In genomic region chr4:34196375-34196774, GRCh38 we compare ENCODE assay signal across 22 cellular contexts.
"Had no signal": no experiment of that assay in that cellular context is flagged by ENCODE, and none has a peak within 500 bp of the region (broad histone marks: within the 10 kb centered on the region; RNA-seq: fewer than 3 reads in every experiment).

No MANE protein-coding gene starts in this region.

- ATAC-seq: esophagus mucosa; foreskin keratinocyte; left cardiac atrium; left ventricle myocardium superior; naive thymus-derived CD4-positive, alpha-beta T cell; psoas muscle; sciatic nerve; stimulated activated naive B cell treated with anti-CD40 and anti-IgM and Interleukin-4, amounts not matched to agents 10 μg/mL and 1 μg/mL and 100 μg/mL, for 72 hours; stimulated activated naive CD8-positive, alpha-beta T cell treated with anti-CD3 and anti-CD28 coated beads, Interleukin-15, amount 100 ng/mL, for 72 hours had no signal

- H3K9me3 ChIP-seq: psoas muscle, testis, tibial nerve had no signal

- H2AFZ ChIP-seq: parathyroid adenoma had no signal

- H3K36me3 ChIP-seq: tibial nerve had no signal

- H3K27ac ChIP-seq: dorsolateral prefrontal cortex, foreskin keratinocyte, parathyroid adenoma, psoas muscle, testis, tibial nerve had no signal

- H3K4me1 ChIP-seq: parathyroid adenoma, psoas muscle, testis, tibial nerve had no signal

- H3K9ac ChIP-seq: parathyroid adenoma had no signal

- H3K4me3 ChIP-seq: dorsolateral prefrontal cortex, psoas muscle, testis, tibial nerve had no signal

- H3K79me2 ChIP-seq: parathyroid adenoma had no signal

- H3K27me3 ChIP-seq: dorsolateral prefrontal cortex, foreskin keratinocyte, testis, tibial nerve had no signal

- DNase-seq: central memory CD4-positive, alpha-beta T cell; cortex of kidney; dorsolateral prefrontal cortex; effector memory CD4-positive, alpha-beta T cell; foreskin keratinocyte; immature natural killer cell; kidney; left cardiac atrium; left ventricle myocardium superior; naive thymus-derived CD4-positive, alpha-beta T cell; nephron progenitor cell; psoas muscle; retina; stimulated activated CD4-positive, alpha-beta T cell treated with anti-CD3 and anti-CD28 coated beads, Interleukin-2, amount 100 ng/mL, for 24 hours; stimulated activated CD4-positive, alpha-beta T cell treated with anti-CD3 and anti-CD28 coated beads, Interleukin-4, amount 100 ng/mL, for 4 hours; stimulated activated naive B cell treated with anti-CD40 and anti-IgM and Interleukin-4, amounts not matched to agents 10 μg/mL and 1 μg/mL and 100 μg/mL, for 72 hours; stimulated activated naive CD8-positive, alpha-beta T cell treated with anti-CD3 and anti-CD28 coated beads, Interleukin-15, amount 100 ng/mL, for 72 hours; testis had no signal
